Comparison of ENCODE assay signal across 20 cellular contexts in genomic region chr5:129098488-129099183, GRCh38. TPM values are rescaled to one million over a fixed set of nuclear protein-coding genes. Genes with fewer than 3 reads are reported as not detected.
A peak's percentile ranks its signal among the peaks of the same experiment; 100 is the strongest.
DNase-seq lines count a peak whose midpoint lies in the region; ATAC-seq and TF ChIP-seq lines count a peak whose summit lies in the region.
"Had no signal": no experiment of that assay in that cellular context is flagged by ENCODE, and none has a peak within 500 bp of the region (broad histone marks: within the 10 kb centered on the region; RNA-seq: fewer than 3 reads in every experiment).

No MANE protein-coding gene starts in this region.

- peaks cover 0 to 80% (median 66%) of the 10 kb centered on the region in 9 donors for H3K4me1 ChIP-seq in heart right ventricle
- H3K4me1 ChIP-seq in right cardiac atrium (ENCODE audit: control insufficient read depth, insufficient read depth, low read length) = peaks cover 2% of the 10 kb centered on the region
- H3K4me1 ChIP-seq in uterus = no peaks in the 10 kb centered on the region

- intact Hi-C loops in heart right ventricle (cut with DNase I) = loop anchor here in 4 of 10 donors (5.0 to 10.0 kb wide), 3 partner anchors 171 to 564 kb away; partner anchors contain the start of gene FBN2 (in 1 of the 4)
- intact Hi-C loops in Right ventricle myocardium superior (cut with DNase I) = no loop called here
- intact Hi-C loops in right cardiac atrium (cut with DNase I) = no loop called here
- intact Hi-C loops in uterus (cut with DNase I; ENCODE audit: low total_unique reads) = no loop called here

- peak overlapping the region in 9 of 10 donors; percentile 15 to 95 (median 86) for H3K27ac ChIP-seq in heart right ventricle
- 0 out of 2 replicates have a peak overlapping the region, but pooled peaks have one; percentile 6 for H3K27ac ChIP-seq in WERI-Rb-1
- H3K27ac ChIP-seq in right cardiac atrium (ENCODE audit: low read length) = peak overlapping the region; percentile 87
- peak overlapping the region; percentile 82 to 90 for H3K27ac ChIP-seq in uterus
- H3K27ac ChIP-seq: SJSA1, transverse colon had no signal

- 19 to 34% methylated on average over 3 of the region's 3 CpGs for WGBS in heart right ventricle, 2 donors
- 41% methylated on average over 3 of the region's 3 CpGs for WGBS in right cardiac atrium

- TF ChIP-seq CTCF in heart right ventricle (IDR thresholded peaks at IDR 0.05) (no peak), WERI-Rb-1 (IDR thresholded peaks at IDR 0.05; ENCODE audit: low read depth, low read length) (no peak), uterus (IDR thresholded peaks at IDR 0.05) (no peak), omental fat pad (IDR thresholded peaks at IDR 0.05) (no peak)

- no peak for TF ChIP-seq POLR2A in uterus (IDR thresholded peaks at IDR 0.05)

- ATAC-seq in heart right ventricle = no peak
- ATAC-seq in Right ventricle myocardium superior (ENCODE audit: poor library complexity) = no peak
- ATAC-seq in right cardiac atrium = no peak
- no peak for ATAC-seq in omental fat pad (ENCODE audit: low FRiP score)
- ATAC-seq: activated naive CD8-positive, alpha-beta T cell treated with anti-CD3 and anti-CD28 coated beads, Interleukin-2, amount 50 U/mL, for 24 hours; PC-3 had no signal

- DNase-seq in heart right ventricle (no peak), Right ventricle myocardium superior (no peak), WERI-Rb-1 (no peak), right cardiac atrium (no peak), uterus (peak in 1 of 2 donors; percentile 22), NCI-H1436 treated with DMSO at 0.1 percent for 48 hours (lab: John Stamatoyannopoulos, UW) (no peak), NCI-H2081 treated with DMSO at 0.1 percent for 48 hours (lab: John Stamatoyannopoulos, UW) (no peak), omental fat pad (ENCODE audit: low spot score) (no peak)
- DNase-seq: activated CD4-positive, CD25-positive, alpha-beta regulatory T cell treated with anti-CD3 and anti-CD28 coated beads, Interleukin-2, amount 50 U/mL, for 72 hours; activated naive CD8-positive, alpha-beta T cell treated with anti-CD3 and anti-CD28 coated beads, Interleukin-2, amount 50 U/mL, for 24 hours; DMS153; GOT3; NCI-H1048; NCI-H2107; NCI-H526 treated with DMSO at 0.1 percent for 48 hours; PC-3; stimulated activated naive CD4-positive, alpha-beta T cell; transverse colon had no signal

- H3K4me3 ChIP-seq in heart right ventricle (peak overlapping the region in 6 of 10 donors; percentile 18 to 96 (median 92)), WERI-Rb-1 (ENCODE audit: low read depth, low read length) (peak overlapping the region; percentile 97), right cardiac atrium (ENCODE audit: low read length) (peak overlapping the region; percentile 73), uterus (peak overlapping the region in 1 of 2 donors; percentile 59)
- H3K4me3 ChIP-seq: SJSA1, transverse colon had no signal

- H3K36me3 ChIP-seq in heart right ventricle = no peaks in the 10 kb centered on the region
- H3K36me3 ChIP-seq in WERI-Rb-1 = peaks cover 39% of the 10 kb centered on the region
- H3K36me3 ChIP-seq in uterus = no peaks in the 10 kb centered on the region
- H3K36me3 ChIP-seq: right lobe of liver, transverse colon had no signal

- H3K27me3 ChIP-seq in heart right ventricle (no peaks in the 10 kb centered on the region), WERI-Rb-1 (ENCODE audit: insufficient read depth, low read depth, severe bottlenecking) (no peaks in the 10 kb centered on the region), right cardiac atrium (ENCODE audit: control insufficient read depth, insufficient read depth) (no peaks in the 10 kb centered on the region), uterus (no peaks in the 10 kb centered on the region)
- H3K27me3 ChIP-seq: right lobe of liver, SJSA1, transverse colon had no signal

- H3K9me3 ChIP-seq in heart right ventricle (no peaks in the 10 kb centered on the region), WERI-Rb-1 (ENCODE audit: severe bottlenecking) (no peaks in the 10 kb centered on the region), right cardiac atrium (ENCODE audit: control insufficient read depth, low read length) (no peaks in the 10 kb centered on the region), uterus (no peaks in the 10 kb centered on the region)
- H3K9me3 ChIP-seq: right lobe of liver, SJSA1, transverse colon had no signal

RNA-seq across cellular contexts. Expression of gene ISOC1, which starts 4.1 kb away (rescaled TPM):
- total RNA-seq in heart right ventricle (100 to 1,000 TPM in 1 of 10 donors, 10 to 100 TPM in 9; 59.6 to 102 (median 81.0) TPM), Right ventricle myocardium superior (113 TPM), right cardiac atrium (10 to 100 TPM; 62.9 to 98.4 (median 88.4) TPM), uterus (100 to 1,000 TPM in 1 of 4 donors, 10 to 100 TPM in 3; 30.7 to 141 (median 71.5) TPM), omental fat pad (10 to 100 TPM; 24.5 to 37.3 (median 29.2) TPM)
- polyA plus RNA-seq in heart right ventricle (10 to 100 TPM; 30.4 to 40.3 TPM), right cardiac atrium (121 TPM)

Comparison
In these comparisons a context has a peak if more than half of its experiments do, and no peak if none do; other contexts are left out.
1. H3K27ac ChIP-seq: peak in every context shown above with its lines; median percentile 87 in right cardiac atrium; 86 in heart right ventricle; 86 in uterus; 6 in WERI-Rb-1.